ENCODE assay signal across 2 cellular contexts in genomic region chr1:21891081-21891480, GRCh38.
TF ChIP-seq lines count a peak whose summit lies in the region.

No MANE protein-coding gene starts in this region.

TF ChIP-seq in GM23338, 12 proteins besides CTCF, POLR2A, EP300 and RAD21:
- TF ChIP-seq CREB1 (CRISPR knock-in tag; IDR thresholded peaks at IDR 0.05; ENCODE audit: low read depth) (no peak), NANOG (IDR thresholded peaks at IDR 0.05; ENCODE audit: borderline replicate concordance) (no peak), POLR2AphosphoS5 (IDR thresholded peaks at IDR 0.05; ENCODE audit: low read depth) (no peak), ZNF114 (CRISPR knock-in tag; IDR thresholded peaks at IDR 0.05) (no peak), REST (IDR thresholded peaks at IDR 0.05; ENCODE audit: unreplicated experiment) (no peak), ZNF331 (CRISPR knock-in tag; IDR thresholded peaks at IDR 0.05; ENCODE audit: low read depth) (no peak), JUNB (IDR thresholded peaks at IDR 0.05; ENCODE audit: unreplicated experiment) (no peak), ETS1 (IDR thresholded peaks at IDR 0.05) (no peak), EZH2phosphoT487 (IDR thresholded peaks at IDR 0.05; ENCODE audit: unreplicated experiment) (no peak), EZH2 (IDR thresholded peaks at IDR 0.05; ENCODE audit: low read depth, unreplicated experiment) (no peak), STAT1 (IDR thresholded peaks at IDR 0.05; ENCODE audit: unreplicated experiment) (no peak)
- TF ChIP-seq, protein P1, sequence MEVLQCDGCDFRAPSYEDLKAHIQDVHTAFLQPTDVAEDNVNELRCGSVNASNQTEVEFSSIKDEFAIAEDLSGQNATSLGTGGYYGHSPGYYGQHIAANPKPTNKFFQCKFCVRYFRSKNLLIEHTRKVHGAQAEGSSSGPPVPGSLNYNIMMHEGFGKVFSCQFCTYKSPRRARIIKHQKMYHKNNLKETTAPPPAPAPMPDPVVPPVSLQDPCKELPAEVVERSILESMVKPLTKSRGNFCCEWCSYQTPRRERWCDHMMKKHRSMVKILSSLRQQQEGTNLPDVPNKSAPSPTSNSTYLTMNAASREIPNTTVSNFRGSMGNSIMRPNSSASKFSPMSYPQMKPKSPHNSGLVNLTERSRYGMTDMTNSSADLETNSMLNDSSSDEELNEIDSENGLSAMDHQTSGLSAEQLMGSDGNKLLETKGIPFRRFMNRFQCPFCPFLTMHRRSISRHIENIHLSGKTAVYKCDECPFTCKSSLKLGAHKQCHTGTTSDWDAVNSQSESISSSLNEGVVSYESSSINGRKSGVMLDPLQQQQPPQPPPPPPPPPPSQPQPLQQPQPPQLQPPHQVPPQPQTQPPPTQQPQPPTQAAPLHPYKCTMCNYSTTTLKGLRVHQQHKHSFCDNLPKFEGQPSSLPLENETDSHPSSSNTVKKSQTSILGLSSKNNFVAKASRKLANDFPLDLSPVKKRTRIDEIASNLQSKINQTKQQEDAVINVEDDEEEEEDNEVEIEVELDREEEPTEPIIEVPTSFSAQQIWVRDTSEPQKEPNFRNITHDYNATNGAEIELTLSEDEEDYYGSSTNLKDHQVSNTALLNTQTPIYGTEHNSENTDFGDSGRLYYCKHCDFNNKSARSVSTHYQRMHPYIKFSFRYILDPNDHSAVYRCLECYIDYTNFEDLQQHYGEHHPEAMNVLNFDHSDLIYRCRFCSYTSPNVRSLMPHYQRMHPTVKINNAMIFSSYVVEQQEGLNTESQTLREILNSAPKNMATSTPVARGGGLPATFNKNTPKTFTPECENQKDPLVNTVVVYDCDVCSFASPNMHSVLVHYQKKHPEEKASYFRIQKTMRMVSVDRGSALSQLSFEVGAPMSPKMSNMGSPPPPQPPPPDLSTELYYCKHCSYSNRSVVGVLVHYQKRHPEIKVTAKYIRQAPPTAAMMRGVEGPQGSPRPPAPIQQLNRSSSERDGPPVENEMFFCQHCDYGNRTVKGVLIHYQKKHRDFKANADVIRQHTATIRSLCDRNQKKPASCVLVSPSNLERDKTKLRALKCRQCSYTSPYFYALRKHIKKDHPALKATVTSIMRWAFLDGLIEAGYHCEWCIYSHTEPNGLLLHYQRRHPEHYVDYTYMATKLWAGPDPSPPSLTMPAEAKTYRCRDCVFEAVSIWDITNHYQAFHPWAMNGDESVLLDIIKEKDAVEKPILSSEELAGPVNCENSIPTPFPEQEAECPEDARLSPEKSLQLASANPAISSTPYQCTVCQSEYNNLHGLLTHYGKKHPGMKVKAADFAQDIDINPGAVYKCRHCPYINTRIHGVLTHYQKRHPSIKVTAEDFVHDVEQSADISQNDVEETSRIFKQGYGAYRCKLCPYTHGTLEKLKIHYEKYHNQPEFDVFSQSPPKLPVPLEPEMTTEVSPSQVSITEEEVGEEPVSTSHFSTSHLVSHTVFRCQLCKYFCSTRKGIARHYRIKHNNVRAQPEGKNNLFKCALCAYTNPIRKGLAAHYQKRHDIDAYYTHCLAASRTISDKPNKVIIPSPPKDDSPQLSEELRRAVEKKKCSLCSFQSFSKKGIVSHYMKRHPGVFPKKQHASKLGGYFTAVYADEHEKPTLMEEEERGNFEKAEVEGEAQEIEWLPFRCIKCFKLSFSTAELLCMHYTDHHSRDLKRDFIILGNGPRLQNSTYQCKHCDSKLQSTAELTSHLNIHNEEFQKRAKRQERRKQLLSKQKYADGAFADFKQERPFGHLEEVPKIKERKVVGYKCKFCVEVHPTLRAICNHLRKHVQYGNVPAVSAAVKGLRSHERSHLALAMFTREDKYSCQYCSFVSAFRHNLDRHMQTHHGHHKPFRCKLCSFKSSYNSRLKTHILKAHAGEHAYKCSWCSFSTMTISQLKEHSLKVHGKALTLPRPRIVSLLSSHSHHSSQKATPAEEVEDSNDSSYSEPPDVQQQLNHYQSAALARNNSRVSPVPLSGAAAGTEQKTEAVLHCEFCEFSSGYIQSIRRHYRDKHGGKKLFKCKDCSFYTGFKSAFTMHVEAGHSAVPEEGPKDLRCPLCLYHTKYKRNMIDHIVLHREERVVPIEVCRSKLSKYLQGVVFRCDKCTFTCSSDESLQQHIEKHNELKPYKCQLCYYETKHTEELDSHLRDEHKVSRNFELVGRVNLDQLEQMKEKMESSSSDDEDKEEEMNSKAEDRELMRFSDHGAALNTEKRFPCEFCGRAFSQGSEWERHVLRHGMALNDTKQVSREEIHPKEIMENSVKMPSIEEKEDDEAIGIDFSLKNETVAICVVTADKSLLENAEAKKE (CRISPR knock-in tag; IDR thresholded peaks at IDR 0.05): no peak

TF ChIP-seq in endothelial cell of umbilical vein, 7 proteins besides CTCF, POLR2A, EP300 and RAD21:
- no peak for TF ChIP-seq GATA2 (IDR thresholded peaks at IDR 0.05; ENCODE audit: insufficient read depth, insufficient read length, low read depth, low read length)
- TF ChIP-seq JUN (IDR thresholded peaks at IDR 0.05; ENCODE audit: borderline replicate concordance, insufficient read depth, insufficient read length, low read depth): no peak
- TF ChIP-seq MAX (IDR thresholded peaks at IDR 0.05; ENCODE audit: insufficient read depth, insufficient read length): no peak
- no peak for TF ChIP-seq MYC (IDR thresholded peaks at IDR 0.05; ENCODE audit: low read depth, low read length)
- no peak for TF ChIP-seq EZH2 (IDR thresholded peaks at IDR 0.05; ENCODE audit: borderline replicate concordance, low read depth, low read length, severe bottlenecking)
